Comparison of ENCODE assay signal across 8 cellular contexts in the genomic region with DNA sequence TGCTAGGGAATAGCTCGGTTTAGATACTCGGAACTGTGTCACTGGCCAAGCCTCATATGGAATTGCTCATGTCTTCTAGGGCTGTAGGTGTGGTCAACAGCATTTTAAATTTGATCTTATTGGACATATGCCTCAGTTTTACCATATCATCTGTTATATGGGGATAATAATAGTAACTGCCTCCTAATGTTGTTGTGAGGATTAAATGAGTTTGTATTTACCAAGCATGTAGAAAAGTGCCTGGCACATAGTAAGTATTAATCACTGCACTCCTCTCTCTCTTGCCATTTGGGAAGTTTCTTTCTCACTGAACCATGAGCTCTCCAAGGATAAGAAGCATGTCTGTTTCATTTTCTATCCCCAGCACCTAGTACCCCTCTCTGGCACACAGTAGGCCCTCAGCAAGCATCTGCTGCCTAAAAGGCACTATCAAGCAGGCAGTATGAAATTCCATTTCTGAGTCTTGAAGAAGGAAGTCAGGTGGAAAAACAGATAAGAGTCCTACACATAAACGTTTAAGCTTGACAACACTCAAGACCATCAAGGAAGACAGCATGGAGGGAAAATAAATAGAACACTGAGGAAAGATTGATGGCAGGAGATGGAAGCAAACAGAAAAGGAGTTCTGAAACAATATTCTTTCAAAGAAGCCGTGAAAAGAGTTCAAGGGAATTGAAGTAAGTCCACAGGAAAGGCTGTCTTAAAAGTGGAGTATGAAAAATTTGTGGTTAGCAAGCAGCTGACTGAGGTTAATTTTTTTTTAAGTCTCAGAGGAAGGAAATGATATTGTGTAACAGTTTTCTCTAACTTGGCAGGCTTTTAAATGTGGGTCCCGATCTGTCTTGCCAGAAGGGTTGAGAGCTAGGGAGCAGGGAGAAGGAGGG. TPM values are rescaled to one million over a fixed set of nuclear protein-coding genes. Genes with fewer than 3 reads are reported as not detected.
DNase-seq lines count a peak whose midpoint lies in the region; ATAC-seq and TF ChIP-seq lines count a peak whose summit lies in the region.

No MANE protein-coding gene starts in this region.

- H3K9me3 ChIP-seq in mammary epithelial cell (replicated peaks; ENCODE audit: insufficient read depth, low read length) = no peaks in the 10 kb centered on the region
- no peaks in the 10 kb centered on the region for H3K9me3 ChIP-seq in BE2C

- in situ Hi-C loops in mammary epithelial cell (cut with MboI; ENCODE audit: low sequenced_read_pairs in 2 of 2) = no loop called here

- H3K4me1 Mint-ChIP-seq in activated CD8-positive, alpha-beta memory T cell treated with anti-CD3 and anti-CD28 coated beads, Interleukin-2, amount 10 ng/mL, durations not matched to agents 7 days and 5 days = peaks cover 40% of the 10 kb centered on the region
- peaks cover 38% of the 10 kb centered on the region for H3K4me1 Mint-ChIP-seq in memory B cell

- TF ChIP-seq CTCF in mammary epithelial cell (conservative IDR thresholded peaks at IDR 0.05 in 1 of 2, IDR thresholded peaks at IDR 0.05 in 1 of 2; ENCODE audit: extremely low read depth in 1 of 2, insufficient read depth in 1 of 2, low read depth in 1 of 2, low read length in 2 of 2) = no peak
- TF ChIP-seq CTCF in BE2C (IDR thresholded peaks at IDR 0.05; ENCODE audit: low read depth, low read length) = no peak

- peak overlapping the region; percentile 34 for H3K27ac Mint-ChIP-seq in activated CD8-positive, alpha-beta memory T cell treated with anti-CD3 and anti-CD28 coated beads, Interleukin-2, amount 10 ng/mL, durations not matched to agents 7 days and 5 days
- peak overlapping the region; percentile 84 for H3K27ac Mint-ChIP-seq in memory B cell

- no peak for ATAC-seq in activated CD8-positive, alpha-beta memory T cell treated with anti-CD3 and anti-CD28 coated beads, Interleukin-2, amount 10 ng/mL, durations not matched to agents 7 days and 5 days
- ATAC-seq in memory B cell (ENCODE audit: low read depth) = peak; percentile 36

- peak overlapping the region; percentile 12 for H2AFZ ChIP-seq in mammary epithelial cell (ENCODE audit: low read depth, low read length)

- peaks cover 41% of the 10 kb centered on the region for H3K4me1 ChIP-seq in mammary epithelial cell (ENCODE audit: insufficient read depth, low read length)
- no peaks in the 10 kb centered on the region; the same call in 1 of the 2 replicates for H3K4me1 ChIP-seq in BE2C

- dilution Hi-C loops in mammary epithelial cell (cut with HindIII; ENCODE audit: low sequenced_read_pairs) = no loop called here

- no peaks in the 10 kb centered on the region for H3K9me3 Mint-ChIP-seq in activated CD8-positive, alpha-beta memory T cell treated with anti-CD3 and anti-CD28 coated beads, Interleukin-2, amount 10 ng/mL, durations not matched to agents 7 days and 5 days (ENCODE audit: low read depth)
- no peaks in the 10 kb centered on the region for H3K9me3 Mint-ChIP-seq in memory B cell

- no peaks in the 10 kb centered on the region for H3K36me3 Mint-ChIP-seq in activated CD8-positive, alpha-beta memory T cell treated with anti-CD3 and anti-CD28 coated beads, Interleukin-2, amount 10 ng/mL, durations not matched to agents 7 days and 5 days
- H3K36me3 Mint-ChIP-seq in memory B cell = no peaks in the 10 kb centered on the region

- intact Hi-C loops in mammary epithelial cell (cut with micrococcal nuclease) = no loop called here

- CTCF ChIA-PET in activated CD8-positive, alpha-beta memory T cell treated with anti-CD3 and anti-CD28 coated beads, Interleukin-2, amount 10 ng/mL, durations not matched to agents 7 days and 5 days (lab: Charles Lee) = interaction anchor here (0.5 to 2.3 kb wide), 7 partner anchors 34 to 406 kb away, joined by 4 to 9 read pairs (median 6); partner anchors contain the start of gene CAVIN1
- CTCF ChIA-PET in mammary epithelial cell (lab: Charles Lee; ENCODE audit: low non-redundant PET) = interaction anchor here (0.6 kb wide), 2 partner anchors 47 to 61 kb away, joined by 3 to 4 read pairs; no protein-coding TSS in a partner anchor

- H3K79me2 ChIP-seq in mammary epithelial cell (ENCODE audit: insufficient read depth, low read length) = peaks cover 14% of the 10 kb centered on the region

- DNase-seq in activated CD8-positive, alpha-beta memory T cell treated with anti-CD3 and anti-CD28 coated beads, Interleukin-2, amount 10 ng/mL, durations not matched to agents 7 days and 5 days = no peak
- no peak for DNase-seq in activated CD8-positive, alpha-beta memory T cell treated with anti-CD3 and anti-CD28 coated beads, Interleukin-2, amount 50 U/mL, for 4 hours
- DNase-seq in NOMO-1 (lab: John Stamatoyannopoulos, UW; ENCODE audit: unreplicated experiment in 2 of 2) (peak; percentile 69 to 94), mammary epithelial cell (peak; percentile 68), memory B cell (ENCODE audit: low spot score in 2 of 2) (peak in 1 of 2 donors; percentile 25), NCI-H187 treated with DMSO at 0.1 percent for 48 hours (lab: John Stamatoyannopoulos, UW) (no peak), BE2C (no peak)
- DNase-seq in activated CD4-positive, alpha-beta T cell treated with anti-CD3 and anti-CD28 coated beads for 1 hour = no peak

- no TSS peak for BruUV-seq in mammary epithelial cell (replicated peaks; lab: Mats Ljungman, UMichigan)

- no peak overlapping the region for H3K4me3 ChIP-seq in mammary epithelial cell (replicated peaks in 1 of 3; ENCODE audit: insufficient read depth in 1 of 3, low read depth in 2 of 3, low read length in 3 of 3)
- no peak overlapping the region for H3K4me3 ChIP-seq in BE2C (ENCODE audit: low read depth, low read length)

- H3K9ac ChIP-seq in mammary epithelial cell (ENCODE audit: insufficient read depth, low read length) = no peak overlapping the region

- H3K4me2 ChIP-seq in mammary epithelial cell (ENCODE audit: insufficient read depth, low read depth, low read length) = peak overlapping the region; percentile 67

- H4K20me1 ChIP-seq in mammary epithelial cell (ENCODE audit: insufficient read depth, low read length) = no peaks in the 10 kb centered on the region

- WGBS in mammary epithelial cell (ENCODE audit: low coverage, missing lambda C conversion rate) = 37% methylated on average over 5 of the region's 5 CpGs

- peak overlapping the region; percentile 0 for H3K4me3 Mint-ChIP-seq in activated CD8-positive, alpha-beta memory T cell treated with anti-CD3 and anti-CD28 coated beads, Interleukin-2, amount 10 ng/mL, durations not matched to agents 7 days and 5 days
- H3K4me3 Mint-ChIP-seq in memory B cell = peak overlapping the region; percentile 62

- peaks cover 58% of the 10 kb centered on the region for H3K27me3 Mint-ChIP-seq in activated CD8-positive, alpha-beta memory T cell treated with anti-CD3 and anti-CD28 coated beads, Interleukin-2, amount 10 ng/mL, durations not matched to agents 7 days and 5 days
- no peaks in the 10 kb centered on the region for H3K27me3 Mint-ChIP-seq in memory B cell

- H3K27me3 ChIP-seq in mammary epithelial cell (ENCODE audit: insufficient read depth, low read length) = no peaks in the 10 kb centered on the region
- no peaks in the 10 kb centered on the region for H3K27me3 ChIP-seq in BE2C

- no peak overlapping the region for H3K27ac ChIP-seq in mammary epithelial cell (ENCODE audit: insufficient read depth, low read depth, low read length)

- no peaks in the 10 kb centered on the region for H3K36me3 ChIP-seq in mammary epithelial cell (ENCODE audit: insufficient read depth, low read length)
- H3K36me3 ChIP-seq in BE2C = peaks cover 12% of the 10 kb centered on the region

RNA-seq across cellular contexts. Expression of gene ATP6V0A1, which starts 2.2 kb away (rescaled TPM):
- total RNA-seq in activated CD8-positive, alpha-beta memory T cell treated with anti-CD3 and anti-CD28 coated beads, Interleukin-2, amount 10 ng/mL, durations not matched to agents 7 days and 5 days = 1 to 10 TPM; 4.6 to 6.0 TPM
- 100 to 1,000 TPM in 1 of 2 donors, 10 to 100 TPM in 1; 57.0 to 102 TPM for total RNA-seq in mammary epithelial cell
- 31.5 TPM for polyA plus RNA-seq in mammary epithelial cell
- polyA minus RNA-seq in mammary epithelial cell = 149 TPM
- polyA plus RNA-seq in BE2C (2012; ENCODE audit: insufficient read depth, insufficient read length, low read depth) = 151 TPM

RNA-seq across cellular contexts. Expression of gene CAVIN1, which starts 33.4 kb away (rescaled TPM):
- total RNA-seq in activated CD8-positive, alpha-beta memory T cell treated with anti-CD3 and anti-CD28 coated beads, Interleukin-2, amount 10 ng/mL, durations not matched to agents 7 days and 5 days = 1 to 10 TPM in 1 of 2 experiments, under 1 TPM in 1; 0.66 to 1.3 TPM
- total RNA-seq in mammary epithelial cell = 100 to 1,000 TPM; 354 to 592 TPM
- 249 TPM for polyA plus RNA-seq in mammary epithelial cell
- 304 TPM for polyA minus RNA-seq in mammary epithelial cell
- 0.34 TPM for polyA plus RNA-seq in BE2C (2012; ENCODE audit: insufficient read depth, insufficient read length, low read depth)

Comparison
In these comparisons a context has a peak if more than half of its experiments do, and no peak if none do; other contexts are left out.
1. DNase-seq: peak in NOMO-1 (2 of 2) and mammary epithelial cell (single experiment); none in activated CD8-positive, alpha-beta memory T cell treated with anti-CD3 and anti-CD28 coated beads, Interleukin-2, amount 10 ng/mL, durations not matched to agents 7 days and 5 days (single experiment), activated CD8-positive, alpha-beta memory T cell treated with anti-CD3 and anti-CD28 coated beads, Interleukin-2, amount 50 U/mL, for 4 hours (single experiment), NCI-H187 treated with DMSO at 0.1 percent for 48 hours (single experiment), BE2C (single experiment) and activated CD4-positive, alpha-beta T cell treated with anti-CD3 and anti-CD28 coated beads for 1 hour (single experiment).
2. RNA of gene ATP6V0A1, which starts 2.2 kb away (total RNA-seq): 57.0 to 102 TPM in mammary epithelial cell; 4.6 to 6.0 TPM in activated CD8-positive, alpha-beta memory T cell treated with anti-CD3 and anti-CD28 coated beads, Interleukin-2, amount 10 ng/mL, durations not matched to agents 7 days and 5 days; every median in the first group is over 4 times any median in the second.
3. RNA of gene CAVIN1, which starts 33.4 kb away (total RNA-seq): 354 to 592 TPM in mammary epithelial cell; 0.66 to 1.3 TPM in activated CD8-positive, alpha-beta memory T cell treated with anti-CD3 and anti-CD28 coated beads, Interleukin-2, amount 10 ng/mL, durations not matched to agents 7 days and 5 days; every median in the first group is over 100 times any median in the second.